ENCODE assay signal across 18 cellular contexts in the genomic region with DNA sequence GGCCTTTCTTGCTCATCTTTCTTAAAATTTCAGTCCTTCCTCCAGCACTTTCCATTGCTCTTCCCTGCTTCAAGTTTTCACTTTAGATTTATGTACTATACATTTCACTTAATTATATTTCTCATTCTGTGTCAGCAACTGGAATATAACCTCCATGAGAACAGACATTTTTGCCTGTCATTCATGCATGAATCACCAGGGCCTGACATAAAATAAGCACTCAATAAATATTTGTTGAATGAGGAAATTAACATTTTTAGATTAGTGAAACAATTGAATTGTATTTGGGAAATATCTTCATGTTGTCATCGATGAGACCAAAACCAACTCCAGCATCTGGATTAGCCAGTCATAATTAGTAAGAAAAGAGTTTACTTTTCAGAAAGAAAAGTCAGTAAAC. TPM values are rescaled to one million over a fixed set of nuclear protein-coding genes. Genes with fewer than 3 reads are reported as not detected.
DNase-seq lines count a peak whose midpoint lies in the region; ATAC-seq and TF ChIP-seq lines count a peak whose summit lies in the region.
"Had no signal": no experiment of that assay in that cellular context is flagged by ENCODE, and none has a peak within 500 bp of the region (broad histone marks: within the 10 kb centered on the region; RNA-seq: fewer than 3 reads in every experiment).

No MANE protein-coding gene starts in this region.

- no peak overlapping the region for H3K4me3 ChIP-seq in GM23248
- no peak overlapping the region for H3K4me3 ChIP-seq in adipocyte (ENCODE audit: low read length)
- no peak overlapping the region for H3K4me3 ChIP-seq in fibroblast of mammary gland (ENCODE audit: control insufficient read depth, low read depth, low read length)
- no peak overlapping the region for H3K4me3 ChIP-seq in skeletal muscle satellite cell (ENCODE audit: low read length)
- H3K4me3 ChIP-seq: A549, MG63 had no signal

- 38 to 53% methylated on average over 1 of the region's 1 CpG for WGBS in GM23248 (ENCODE audit: low coverage in 1 of 2, low lambda C conversion rate in 2 of 2, missing lambda C conversion rate in 2 of 2), 2 experiments

- no peaks in the 10 kb centered on the region for H3K27me3 ChIP-seq in GM23248 (replicated peaks; ENCODE audit: insufficient read depth)
- H3K27me3 ChIP-seq in adipocyte (replicated peaks; ENCODE audit: control insufficient read depth, insufficient read depth, low read length), result no peaks in the 10 kb centered on the region
- no peaks in the 10 kb centered on the region for H3K27me3 ChIP-seq in skeletal muscle satellite cell (ENCODE audit: control insufficient read depth, insufficient read depth, low read length)
- H3K27me3 ChIP-seq: MG63 had no signal

- H4K20me1 ChIP-seq in GM23248 (ENCODE audit: insufficient read depth), result no peaks in the 10 kb centered on the region

- no peak overlapping the region for H3K27ac ChIP-seq in GM23248
- H3K27ac ChIP-seq: A549, RWPE1 had no signal

- no peak overlapping the region for H2AFZ ChIP-seq in GM23248

- H3K9me2 ChIP-seq in GM23248 (ENCODE audit: insufficient read depth), result no peaks in the 10 kb centered on the region

- TF ChIP-seq CTCF in fibroblast of mammary gland (conservative IDR thresholded peaks at IDR 0.05; ENCODE audit: control insufficient read depth, insufficient read depth, low read depth, low read length), result no peak

- H3K4me1 ChIP-seq in GM23248 (ENCODE audit: insufficient read depth) (peaks cover 7% of the 10 kb centered on the region), adipocyte (ENCODE audit: control insufficient read depth, insufficient read depth, low read length) (peaks cover 8% of the 10 kb centered on the region), skeletal muscle satellite cell (ENCODE audit: control insufficient read depth, insufficient read depth, low read length) (peaks cover 19% of the 10 kb centered on the region)

- no peak overlapping the region for H3K9ac ChIP-seq in GM23248
- H3K9ac ChIP-seq in adipocyte (ENCODE audit: low read length), result no peak overlapping the region
- H3K9ac ChIP-seq in skeletal muscle satellite cell (ENCODE audit: low read depth, low read length), result peak overlapping the region; percentile 29

- in situ Hi-C loops in GM23248 (cut with MboI), result no loop called here

- DNase-seq in GM23248 (peak; percentile 38), adipocyte (ENCODE audit: low read depth) (peak; percentile 9), fibroblast of mammary gland (ENCODE audit: low read depth) (peak; percentile 4), NCI-H187 (lab: John Stamatoyannopoulos, UW) (no peak)
- DNase-seq: GOT3, Karpas-422, MG63, NCI-H1417, NCI-H187 treated with DMSO at 0.1 percent for 48 hours, NCI-H2107, NCI-H446 treated with DMSO at 0.1 percent for 48 hours, NCI-H526 treated with DMSO at 0.1 percent for 48 hours, T-helper 1 cell had no signal

- H3K9me3 ChIP-seq in GM23248 (ENCODE audit: low read depth), result no peaks in the 10 kb centered on the region
- no peaks in the 10 kb centered on the region for H3K9me3 ChIP-seq in adipocyte (ENCODE audit: control insufficient read depth, low read length)
- no peaks in the 10 kb centered on the region for H3K9me3 ChIP-seq in skeletal muscle satellite cell (replicated peaks; ENCODE audit: low read length)
- H3K9me3 ChIP-seq: A549, MG63 had no signal

- H3K79me2 ChIP-seq in GM23248 (ENCODE audit: insufficient read depth), result 0 out of 2 replicates have a peak, but pooled peaks cover 7% of the 10 kb centered on the region

- H3K4me2 ChIP-seq in GM23248 (ENCODE audit: unreplicated experiment) (no peak overlapping the region), skeletal muscle satellite cell (ENCODE audit: low read length) (no peak overlapping the region)
- H3K4me2 ChIP-seq: A549 had no signal

- ATAC-seq in HG03095 (IDR thresholded peaks at IDR 0.05; ENCODE audit: unreplicated experiment), result no peak
- ATAC-seq in HG02973 (IDR thresholded peaks at IDR 0.05; ENCODE audit: unreplicated experiment), result no peak
- ATAC-seq: A549 had no signal

- H3K36me3 ChIP-seq in GM23248 (ENCODE audit: low read depth) (0 out of 2 replicates have a peak, but pooled peaks cover 3% of the 10 kb centered on the region), adipocyte (ENCODE audit: control insufficient read depth, insufficient read depth, low read length, severe bottlenecking) (peaks cover 38% of the 10 kb centered on the region), skeletal muscle satellite cell (ENCODE audit: insufficient read depth, low read length) (peaks cover 23% of the 10 kb centered on the region)
- H3K36me3 ChIP-seq: MG63 had no signal

- no peaks in the 10 kb centered on the region for H3F3A ChIP-seq in GM23248 (ENCODE audit: insufficient read depth)

RNA-seq across cellular contexts. Expression of a gene that starts 6.1 kb away (rescaled TPM):
- 11.0 and 17.0 TPM in 2 replicates for total RNA-seq in GM23248 (2014; rRNA removed; shearing (Covaris generic))
- polyA plus RNA-seq in GM23248 (2016; fragmentation: Nextera tagmentation; extraction: Ambion mirVana), result 18.5 and 19.9 TPM in 2 replicates
- total RNA-seq in skeletal muscle satellite cell (2012; rRNA removed), result 7.4 and 10.5 TPM in 2 replicates

RNA-seq across cellular contexts. Expression of a gene that starts 24.3 kb away (rescaled TPM):
- 26.2 and 31.2 TPM in 2 replicates for total RNA-seq in GM23248 (2014; rRNA removed; shearing (Covaris generic))
- polyA plus RNA-seq in GM23248 (2016; fragmentation: Nextera tagmentation; extraction: Ambion mirVana), result 14.1 and 15.3 TPM in 2 replicates
- 15.0 and 19.0 TPM in 2 replicates for total RNA-seq in skeletal muscle satellite cell (2012; rRNA removed)

Comparison
In these comparisons a context has a peak if more than half of its experiments do, and no peak if none do; other contexts are left out.
1. DNase-seq: peak in GM23248 (single experiment), adipocyte (single experiment) and fibroblast of mammary gland (single experiment); none in NCI-H187 (0 of 2).